26 cellular contexts compared by ENCODE assay signal in genomic region chr9:136910197-136910900, GRCh38. TPM values are rescaled to one million over a fixed set of nuclear protein-coding genes. Genes with fewer than 3 reads are reported as not detected.
DNase-seq lines count a peak whose midpoint lies in the region; ATAC-seq and TF ChIP-seq lines count a peak whose summit lies in the region.
"Had no signal": no experiment of that assay in that cellular context is flagged by ENCODE, and none has a peak within 500 bp of the region (broad histone marks: within the 10 kb centered on the region; RNA-seq: fewer than 3 reads in every experiment).

No MANE protein-coding gene starts in this region.

- H3F3A ChIP-seq in neural progenitor cell (ENCODE audit: low read depth) = no peaks in the 10 kb centered on the region

- H3K4me1 ChIP-seq in endodermal cell (ENCODE audit: control insufficient read depth, insufficient read depth, low read length) (no peaks in the 10 kb centered on the region), neural progenitor cell (no peaks in the 10 kb centered on the region)
- H3K4me1 ChIP-seq: HAP-1 had no signal

- 95 to 96% methylated on average over 12 of the region's 12 CpGs for WGBS in endodermal cell (ENCODE audit: insufficient coverage in 1 of 2, insufficient read length in 1 of 2), 2 experiments

- ATAC-seq in activated naive CD8-positive, alpha-beta T cell treated with anti-CD3 and anti-CD28 coated beads, Interleukin-2, amount 50 U/mL, for 24 hours = no peak

- peak overlapping the region; percentile 57 for H3K27ac Mint-ChIP-seq in activated naive CD8-positive, alpha-beta T cell treated with anti-CD3 and anti-CD28 coated beads for 36 hours
- no peak overlapping the region for H3K27ac Mint-ChIP-seq in activated naive CD8-positive, alpha-beta T cell treated with anti-CD3 and anti-CD28 coated beads, Interleukin-2, amount 50 U/mL, for 24 hours
- H3K27ac Mint-ChIP-seq in endodermal cell (peak overlapping the region; percentile 39), neural progenitor cell (no peak overlapping the region), nephron progenitor cell (no peak overlapping the region)
- H3K27ac Mint-ChIP-seq: CD4-positive, alpha-beta memory T cell; HFFc6; IgD-negative memory B cell had no signal

- H3K27ac ChIP-seq in endodermal cell (ENCODE audit: low read depth, low read length) (no peak overlapping the region), neural progenitor cell (no peak overlapping the region), brain microvascular endothelial cell (no peak overlapping the region)
- H3K27ac ChIP-seq: KMS-11 had no signal

- no peaks in the 10 kb centered on the region for H3K9me3 ChIP-seq in endodermal cell (ENCODE audit: control insufficient read depth, low read length)
- no peaks in the 10 kb centered on the region for H3K9me3 ChIP-seq in neural progenitor cell (ENCODE audit: low read depth)
- H3K9me3 ChIP-seq: HAP-1 had no signal

- H3K36me3 Mint-ChIP-seq in activated naive CD8-positive, alpha-beta T cell treated with anti-CD3 and anti-CD28 coated beads for 36 hours = peaks cover 11% of the 10 kb centered on the region
- peaks cover 33% of the 10 kb centered on the region for H3K36me3 Mint-ChIP-seq in activated naive CD8-positive, alpha-beta T cell treated with anti-CD3 and anti-CD28 coated beads, Interleukin-2, amount 50 U/mL, for 24 hours (ENCODE audit: low read depth)
- H3K36me3 Mint-ChIP-seq in endodermal cell (ENCODE audit: low read depth) (peaks cover 65% of the 10 kb centered on the region), neural progenitor cell (peaks cover 8% of the 10 kb centered on the region), nephron progenitor cell (ENCODE audit: low read depth) (peaks cover 31% of the 10 kb centered on the region)

- H3K9ac ChIP-seq in endodermal cell (ENCODE audit: extremely low read depth, low read length, poor library complexity, severe bottlenecking) (no peak overlapping the region), neural progenitor cell (no peak overlapping the region)
- H3K9ac ChIP-seq: KMS-11 had no signal

- H2AFZ ChIP-seq in neural progenitor cell (replicated peaks) = no peak overlapping the region

- H3K27me3 ChIP-seq in endodermal cell (ENCODE audit: control insufficient read depth, insufficient read depth, low read length, poor library complexity, severe bottlenecking) (no peaks in the 10 kb centered on the region), neural progenitor cell (no peaks in the 10 kb centered on the region), brain microvascular endothelial cell (replicated peaks) (no peaks in the 10 kb centered on the region)

- H3K4me3 ChIP-seq in endodermal cell (ENCODE audit: low read length) (no peak overlapping the region), neural progenitor cell (no peak overlapping the region), brain microvascular endothelial cell (ENCODE audit: low read depth, low read length) (no peak overlapping the region)
- H3K4me3 ChIP-seq: GM12878, HAP-1 had no signal

- no peak overlapping the region for H3K4me2 ChIP-seq in neural progenitor cell
- H3K4me2 ChIP-seq: KMS-11 had no signal

- no peak overlapping the region for H3K4me3 Mint-ChIP-seq in activated naive CD8-positive, alpha-beta T cell treated with anti-CD3 and anti-CD28 coated beads for 36 hours
- no peak overlapping the region for H3K4me3 Mint-ChIP-seq in activated naive CD8-positive, alpha-beta T cell treated with anti-CD3 and anti-CD28 coated beads, Interleukin-2, amount 50 U/mL, for 24 hours
- H3K4me3 Mint-ChIP-seq in endodermal cell (no peak overlapping the region), neural progenitor cell (no peak overlapping the region), nephron progenitor cell (no peak overlapping the region)
- H3K4me3 Mint-ChIP-seq: CD4-positive, alpha-beta memory T cell; HFFc6; IgD-negative memory B cell had no signal

- no peaks in the 10 kb centered on the region for H3K27me3 Mint-ChIP-seq in activated naive CD8-positive, alpha-beta T cell treated with anti-CD3 and anti-CD28 coated beads for 36 hours
- H3K27me3 Mint-ChIP-seq in activated naive CD8-positive, alpha-beta T cell treated with anti-CD3 and anti-CD28 coated beads, Interleukin-2, amount 50 U/mL, for 24 hours = no peaks in the 10 kb centered on the region
- H3K27me3 Mint-ChIP-seq in endodermal cell (ENCODE audit: insufficient read depth) = no peaks in the 10 kb centered on the region
- H3K27me3 Mint-ChIP-seq in neural progenitor cell (ENCODE audit: insufficient read depth, low read depth) = no peaks in the 10 kb centered on the region
- no peaks in the 10 kb centered on the region for H3K27me3 Mint-ChIP-seq in nephron progenitor cell (ENCODE audit: low read depth, poor library complexity)
- H3K27me3 Mint-ChIP-seq: CD4-positive, alpha-beta memory T cell; IgD-negative memory B cell had no signal

- no peak for DNase-seq in activated naive CD8-positive, alpha-beta T cell treated with anti-CD3 and anti-CD28 coated beads for 36 hours
- DNase-seq in activated naive CD8-positive, alpha-beta T cell treated with anti-CD3 and anti-CD28 coated beads, Interleukin-2, amount 50 U/mL, for 24 hours = no peak
- DNase-seq in endodermal cell (no peak), posterior cingulate gyrus (peak in 7 of 10 donors; percentile 26 to 92 (median 58)), neural progenitor cell (ENCODE audit: low spot score) (no peak), nephron progenitor cell (no peak), brain microvascular endothelial cell (no peak)
- DNase-seq: C1 segment of cervical spinal cord; CD4-positive, alpha-beta memory T cell; COR-L47; GOT3; HFFc6; MM.1S; NCI-H2029; NCI-H446 treated with DMSO at 0.1 percent for 48 hours; NCI-H526; NCI-H82; NK-92 treated with Interleukin-12 subunit alpha and Interleukin-12 subunit beta, amount 100 ng/mL, for 24 hours; RPMI8226; SHP77 had no signal

- peaks cover 55% of the 10 kb centered on the region for H3K36me3 ChIP-seq in endodermal cell (ENCODE audit: control insufficient read depth, insufficient read depth, low read length)
- no peaks in the 10 kb centered on the region for H3K36me3 ChIP-seq in neural progenitor cell
- peaks cover 39% of the 10 kb centered on the region for H3K36me3 ChIP-seq in brain microvascular endothelial cell (replicated peaks)

- H3K4me1 Mint-ChIP-seq in activated naive CD8-positive, alpha-beta T cell treated with anti-CD3 and anti-CD28 coated beads for 36 hours = peaks cover 4% of the 10 kb centered on the region
- H3K4me1 Mint-ChIP-seq in activated naive CD8-positive, alpha-beta T cell treated with anti-CD3 and anti-CD28 coated beads, Interleukin-2, amount 50 U/mL, for 24 hours = peaks cover 6% of the 10 kb centered on the region
- H3K4me1 Mint-ChIP-seq in endodermal cell (no peaks in the 10 kb centered on the region), neural progenitor cell (no peaks in the 10 kb centered on the region), nephron progenitor cell (no peaks in the 10 kb centered on the region)

- H3K79me2 ChIP-seq in neural progenitor cell (ENCODE audit: low read depth) = no peaks in the 10 kb centered on the region

- in situ Hi-C loops in brain microvascular endothelial cell (cut with HindIII; ENCODE audit: low pct_ligation_motif_present, low sequenced_read_pairs) = no loop called here

- intact Hi-C loops in posterior cingulate gyrus (cut with DNase I) = no loop called here

- TF ChIP-seq CTCF in endodermal cell (conservative IDR thresholded peaks at IDR 0.05) (no peak), neural progenitor cell (IDR thresholded peaks at IDR 0.05) (no peak), nephron progenitor cell (IDR thresholded peaks at IDR 0.05) (no peak), brain microvascular endothelial cell (IDR thresholded peaks at IDR 0.05; ENCODE audit: low read depth, low read length, missing control alignments) (no peak)

- no peaks in the 10 kb centered on the region for H4K20me1 ChIP-seq in neural progenitor cell (ENCODE audit: low read depth)

- H3K9me3 Mint-ChIP-seq in activated naive CD8-positive, alpha-beta T cell treated with anti-CD3 and anti-CD28 coated beads for 36 hours = no peaks in the 10 kb centered on the region
- no peaks in the 10 kb centered on the region for H3K9me3 Mint-ChIP-seq in activated naive CD8-positive, alpha-beta T cell treated with anti-CD3 and anti-CD28 coated beads, Interleukin-2, amount 50 U/mL, for 24 hours
- H3K9me3 Mint-ChIP-seq in endodermal cell (no peaks in the 10 kb centered on the region), neural progenitor cell (no peaks in the 10 kb centered on the region), nephron progenitor cell (no peaks in the 10 kb centered on the region)
- H3K9me3 Mint-ChIP-seq: CD4-positive, alpha-beta memory T cell; HFFc6; IgD-negative memory B cell had no signal

RNA-seq across cellular contexts. Expression of gene TRAF2, which starts 24.0 kb away (rescaled TPM):
- total RNA-seq in activated naive CD8-positive, alpha-beta T cell treated with anti-CD3 and anti-CD28 coated beads for 36 hours = 10 to 100 TPM; 38.8 to 45.8 TPM
- total RNA-seq in endodermal cell (10 to 100 TPM; 45.9 to 55.1 TPM), neural progenitor cell (ENCODE audit: low replicate concordance) (16.1 and 33.9 TPM in 2 replicates)
- 20.1 TPM for polyA plus RNA-seq in endodermal cell (2013, experiment 1 of 2)
- 20.4 TPM for polyA plus RNA-seq in endodermal cell (2013, experiment 2 of 2)

RNA-seq across cellular contexts. Expression of gene FBXW5, which starts 34.2 kb away (rescaled TPM):
- total RNA-seq in activated naive CD8-positive, alpha-beta T cell treated with anti-CD3 and anti-CD28 coated beads for 36 hours = 10 to 100 TPM; 55.6 to 59.3 TPM
- total RNA-seq in endodermal cell (10 to 100 TPM; 64.2 to 76.5 TPM), neural progenitor cell (ENCODE audit: low replicate concordance) (21.5 and 85.1 TPM in 2 replicates)
- polyA plus RNA-seq in endodermal cell (2013, experiment 1 of 2) = 50.4 TPM
- 46.9 TPM for polyA plus RNA-seq in endodermal cell (2013, experiment 2 of 2)

RNA-seq across cellular contexts. Expression of gene C8G, which starts 34.7 kb away (rescaled TPM):
- under 1 TPM in 1 of 2 experiments, not detected in 1; 0.90 TPM for total RNA-seq in activated naive CD8-positive, alpha-beta T cell treated with anti-CD3 and anti-CD28 coated beads for 36 hours
- total RNA-seq in endodermal cell (1 to 10 TPM; 1.2 to 1.6 TPM), neural progenitor cell (ENCODE audit: low replicate concordance) (not detected in 2 replicates)
- not detected for polyA plus RNA-seq in endodermal cell (2013, experiment 1 of 2)
- not detected for polyA plus RNA-seq in endodermal cell (2013, experiment 2 of 2)
- polyA plus RNA-seq: IgD-negative memory B cell had no signal

RNA-seq across cellular contexts. Expression of gene LCN12, which starts 41.7 kb away (rescaled TPM):
- total RNA-seq in activated naive CD8-positive, alpha-beta T cell treated with anti-CD3 and anti-CD28 coated beads for 36 hours = 1 to 10 TPM in 1 of 2 experiments, under 1 TPM in 1; 0.84 to 1.2 TPM
- 1 to 10 TPM; 2.1 to 4.4 TPM for total RNA-seq in endodermal cell
- polyA plus RNA-seq in endodermal cell (2013, experiment 1 of 2) = 0.85 TPM
- 0.41 TPM for polyA plus RNA-seq in endodermal cell (2013, experiment 2 of 2)
- total RNA-seq in neural progenitor cell (ENCODE audit: low replicate concordance) = 0.19 TPM in 1 of 2 replicates, not detected in the other
- total RNA-seq: A673, SK-MEL-5 had no signal
- polyA plus RNA-seq: CD4-positive, alpha-beta memory T cell; IgD-negative memory B cell had no signal

RNA-seq across cellular contexts. Expression of gene EDF1, which starts 44.2 kb away (rescaled TPM):
- total RNA-seq in activated naive CD8-positive, alpha-beta T cell treated with anti-CD3 and anti-CD28 coated beads for 36 hours = 100 to 1,000 TPM; 276 to 284 TPM
- total RNA-seq in endodermal cell = 100 to 1,000 TPM; 326 to 339 TPM
- 226 TPM for polyA plus RNA-seq in endodermal cell (2013, experiment 1 of 2)
- polyA plus RNA-seq in endodermal cell (2013, experiment 2 of 2) = 225 TPM
- total RNA-seq in neural progenitor cell (ENCODE audit: low replicate concordance) = 269 and 293 TPM in 2 replicates

Comparison
In these comparisons a context has a peak if more than half of its experiments do, and no peak if none do; other contexts are left out.
1. H3K27ac Mint-ChIP-seq: peak in activated naive CD8-positive, alpha-beta T cell treated with anti-CD3 and anti-CD28 coated beads for 36 hours (single experiment) and endodermal cell (single experiment); none in activated naive CD8-positive, alpha-beta T cell treated with anti-CD3 and anti-CD28 coated beads, Interleukin-2, amount 50 U/mL, for 24 hours (single experiment), neural progenitor cell (single experiment) and nephron progenitor cell (single experiment).
2. DNase-seq: peak in posterior cingulate gyrus (7 of 10); none in activated naive CD8-positive, alpha-beta T cell treated with anti-CD3 and anti-CD28 coated beads for 36 hours (single experiment), activated naive CD8-positive, alpha-beta T cell treated with anti-CD3 and anti-CD28 coated beads, Interleukin-2, amount 50 U/mL, for 24 hours (single experiment), endodermal cell (single experiment), neural progenitor cell (single experiment), nephron progenitor cell (single experiment) and brain microvascular endothelial cell (single experiment).